In genomic region chr15:54094661-54095060, GRCh38 we compare ENCODE assay signal across 31 cellular contexts.
DNase-seq lines count a peak whose midpoint lies in the region; ATAC-seq and TF ChIP-seq lines count a peak whose summit lies in the region.
"Had no signal": no experiment of that assay in that cellular context is flagged by ENCODE, and none has a peak within 500 bp of the region (broad histone marks: within the 10 kb centered on the region; RNA-seq: fewer than 3 reads in every experiment).

No MANE protein-coding gene starts in this region.

- DNase-seq in G401 (ENCODE audit: low spot score) (peak; percentile 79), cerebellar cortex (ENCODE audit: low spot score) (peak; percentile 74), cerebellum (ENCODE audit: low spot score) (peak; percentile 37), GDM1 (lab: John Stamatoyannopoulos, UW) (no peak), Peyer's patch (no peak)
- no peak for DNase-seq in CD8-positive, alpha-beta T cell
- DNase-seq: 8988T; ACHN; AML-193; BE2C; Caco-2; Calu3; CD4-positive, alpha-beta memory T cell; CD4-positive, alpha-beta T cell; CD4-positive, CD25-positive, alpha-beta regulatory T cell; CD8-positive, alpha-beta memory T cell; COR-L47; DMS 273 treated with DMSO at 0.1 percent for 48 hours; DMS153; DMS53; DMS79; DMS79 treated with DMSO at 0.1 percent for 48 hours; DND-41; EL had no signal

- H3K27ac Mint-ChIP-seq in CD8-positive, alpha-beta T cell: no peak overlapping the region
- H3K27ac Mint-ChIP-seq: B cell; CD14-positive monocyte; CD4-positive, alpha-beta memory T cell; CD4-positive, alpha-beta T cell; CD8-positive, alpha-beta memory T cell had no signal

- H3K9me3 Mint-ChIP-seq in CD8-positive, alpha-beta T cell: no peaks in the 10 kb centered on the region
- H3K9me3 Mint-ChIP-seq: CD4-positive, alpha-beta memory T cell had no signal

- no peak overlapping the region for H3K4me3 Mint-ChIP-seq in CD8-positive, alpha-beta T cell
- H3K4me3 Mint-ChIP-seq: B cell; CD14-positive monocyte; CD4-positive, alpha-beta memory T cell; CD4-positive, alpha-beta T cell; CD4-positive, CD25-positive, alpha-beta regulatory T cell; CD8-positive, alpha-beta memory T cell had no signal

- CTCF ChIA-PET in CD8-positive, alpha-beta T cell (lab: Charles Lee): no interaction called here

- H3K27ac ChIP-seq in CD8-positive, alpha-beta T cell (ENCODE audit: low read depth, low read length): no peak overlapping the region
- no peak overlapping the region for H3K27ac ChIP-seq in Peyer's patch
- H3K27ac ChIP-seq: 22Rv1; A549; BLaER1; BLaER1 treated with 17β-estradiol and CSF1 and Interleukin-3, amounts not matched to agents 10 nM and 100 nM; C4-2B had no signal

- in situ Hi-C loops in G401 (cut with HindIII; ENCODE audit: low sequenced_read_pairs): no loop called here

- no peak for ATAC-seq in CD8-positive, alpha-beta T cell
- ATAC-seq: A549 had no signal

- intact Hi-C loops in CD8-positive, alpha-beta T cell (cut with DNase I, micrococcal nuclease): no loop called here

- no peaks in the 10 kb centered on the region for H3K36me3 Mint-ChIP-seq in CD8-positive, alpha-beta T cell
- H3K36me3 Mint-ChIP-seq: CD14-positive monocyte; CD4-positive, alpha-beta memory T cell; CD4-positive, CD25-positive, alpha-beta regulatory T cell; CD8-positive, alpha-beta memory T cell had no signal

- TF ChIP-seq CTCF in CD8-positive, alpha-beta T cell (IDR thresholded peaks at IDR 0.05): no peak
- TF ChIP-seq CTCF in Peyer's patch (IDR thresholded peaks at IDR 0.05): no peak

- H3K4me1 Mint-ChIP-seq in CD8-positive, alpha-beta T cell (ENCODE audit: low read depth): no peaks in the 10 kb centered on the region
- H3K4me1 Mint-ChIP-seq: B cell; CD14-positive monocyte; CD4-positive, alpha-beta memory T cell; CD4-positive, CD25-positive, alpha-beta regulatory T cell; CD8-positive, alpha-beta memory T cell had no signal

- POLR2A ChIA-PET in CD8-positive, alpha-beta T cell (lab: Charles Lee): no interaction called here

- no peaks in the 10 kb centered on the region for H3K27me3 Mint-ChIP-seq in CD8-positive, alpha-beta T cell (ENCODE audit: low read depth)
- H3K27me3 Mint-ChIP-seq: B cell; CD4-positive, alpha-beta memory T cell; CD4-positive, CD25-positive, alpha-beta regulatory T cell; CD8-positive, alpha-beta memory T cell had no signal

- no peaks in the 10 kb centered on the region for H3K36me3 ChIP-seq in CD8-positive, alpha-beta T cell (ENCODE audit: insufficient read depth, low read length)
- H3K36me3 ChIP-seq in Peyer's patch: no peaks in the 10 kb centered on the region
- H3K36me3 ChIP-seq: BE2C; BLaER1; BLaER1 treated with 17β-estradiol and CSF1 and Interleukin-3, amounts not matched to agents 10 nM and 100 nM had no signal

- H3K27me3 ChIP-seq in CD8-positive, alpha-beta T cell (ENCODE audit: insufficient read depth, low read length): no peaks in the 10 kb centered on the region
- H3K27me3 ChIP-seq in Peyer's patch: no peaks in the 10 kb centered on the region
- H3K27me3 ChIP-seq: BE2C; BLaER1; BLaER1 treated with 17β-estradiol and CSF1 and Interleukin-3, amounts not matched to agents 10 nM and 100 nM had no signal

- no peak overlapping the region for H3K4me3 ChIP-seq in CD8-positive, alpha-beta T cell (ENCODE audit: low read depth, low read length)
- H3K4me3 ChIP-seq in Peyer's patch: no peak overlapping the region
- H3K4me3 ChIP-seq: A549; BLaER1; BLaER1 treated with 17β-estradiol and CSF1 and Interleukin-3, amounts not matched to agents 10 nM and 100 nM had no signal

- no peaks in the 10 kb centered on the region for H3K4me1 ChIP-seq in CD8-positive, alpha-beta T cell (ENCODE audit: insufficient read depth, low read length)
- no peaks in the 10 kb centered on the region for H3K4me1 ChIP-seq in Peyer's patch
- H3K4me1 ChIP-seq: A549; BE2C; BLaER1; BLaER1 treated with 17β-estradiol and CSF1 and Interleukin-3, amounts not matched to agents 10 nM and 100 nM; Caco-2 had no signal

- no peaks in the 10 kb centered on the region for H3K9me3 ChIP-seq in CD8-positive, alpha-beta T cell (ENCODE audit: low read length)
- no peaks in the 10 kb centered on the region for H3K9me3 ChIP-seq in Peyer's patch
- H3K9me3 ChIP-seq: A549, BE2C, BLaER1, Caco-2 had no signal

- no peak for TF ChIP-seq POLR2A in Peyer's patch (IDR thresholded peaks at IDR 0.05)

Comparison
In these comparisons a context has a peak if more than half of its experiments do, and no peak if none do; other contexts are left out.
1. DNase-seq: peak in G401 (single experiment), cerebellar cortex (single experiment) and cerebellum (single experiment); none in GDM1 (single experiment), CD8-positive, alpha-beta T cell (0 of 7) and Peyer's patch (0 of 3).